ENCODE assay signal across 8 cellular contexts in the genomic region with DNA sequence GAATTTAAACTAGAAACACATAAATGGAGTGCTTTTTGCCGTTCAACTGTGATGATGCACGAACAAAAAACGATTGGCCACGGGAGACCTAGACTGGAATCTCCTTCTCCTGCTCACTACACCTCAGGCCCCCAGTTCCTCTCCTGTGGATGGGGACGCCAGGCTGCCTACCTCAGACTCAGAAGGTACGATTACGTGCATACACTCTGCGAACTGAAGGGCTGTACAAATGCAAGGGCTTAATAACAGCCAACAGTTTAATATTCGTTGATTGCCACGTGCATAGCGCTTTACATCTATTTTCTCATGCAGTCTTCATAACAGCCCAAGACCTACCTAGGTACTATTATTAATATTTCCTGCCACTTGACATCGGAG. TPM values are rescaled to one million over a fixed set of nuclear protein-coding genes. Genes with fewer than 3 reads are reported as not detected.
DNase-seq lines count a peak whose midpoint lies in the region; ATAC-seq and TF ChIP-seq lines count a peak whose summit lies in the region.

No MANE protein-coding gene starts in this region.

- H3K27me3 ChIP-seq in iPS DF 6.9 (ENCODE audit: control insufficient read depth, insufficient read depth, low read length): no peaks in the 10 kb centered on the region

- DNase-seq in NCI-H1092 treated with DMSO at 0.1 percent for 48 hours (lab: John Stamatoyannopoulos, UW) (peak; percentile 52), NCI-H1092 (lab: John Stamatoyannopoulos, UW) (no peak), iPS DF 6.9 (ENCODE audit: low read depth, low spot score) (no peak), SKM-1 treated with dmso at 0.1 percent for 144 hours (lab: John Stamatoyannopoulos, UW; ENCODE audit: unreplicated experiment) (no peak)
- DNase-seq in activated CD8-positive, alpha-beta T cell treated with anti-CD3 and anti-CD28 coated beads for 36 hours: no peak
- no peak for DNase-seq in stimulated activated naive CD8-positive, alpha-beta T cell treated with anti-CD3 and anti-CD28 coated beads, Interleukin-15, amount 100 ng/mL, for 72 hours
- no peak for DNase-seq in effector CD4-positive, alpha-beta T cell

- peak overlapping the region; percentile 75 for H3K4me3 Mint-ChIP-seq in activated CD8-positive, alpha-beta T cell treated with anti-CD3 and anti-CD28 coated beads for 36 hours
- peak overlapping the region; percentile 82 to 87 for H3K4me3 Mint-ChIP-seq in stimulated activated naive CD8-positive, alpha-beta T cell treated with anti-CD3 and anti-CD28 coated beads, Interleukin-15, amount 100 ng/mL, for 72 hours

- no peaks in the 10 kb centered on the region for H3K9me3 ChIP-seq in iPS DF 6.9 (ENCODE audit: control insufficient read depth, insufficient read depth, low read length)

- intact Hi-C loops in activated CD8-positive, alpha-beta T cell treated with anti-CD3 and anti-CD28 coated beads for 36 hours (cut with micrococcal nuclease): loop anchor here (10.0 kb wide), 1 partner anchor 227 kb away; no protein-coding TSS in a partner anchor

- no peaks in the 10 kb centered on the region for H3K27me3 Mint-ChIP-seq in activated CD8-positive, alpha-beta T cell treated with anti-CD3 and anti-CD28 coated beads for 36 hours
- H3K27me3 Mint-ChIP-seq in stimulated activated naive CD8-positive, alpha-beta T cell treated with anti-CD3 and anti-CD28 coated beads, Interleukin-15, amount 100 ng/mL, for 72 hours: no peaks in the 10 kb centered on the region

- no peaks in the 10 kb centered on the region for H3K36me3 Mint-ChIP-seq in activated CD8-positive, alpha-beta T cell treated with anti-CD3 and anti-CD28 coated beads for 36 hours (ENCODE audit: low read depth)

- TF ChIP-seq CTCF in activated CD8-positive, alpha-beta T cell treated with anti-CD3 and anti-CD28 coated beads for 36 hours (IDR thresholded peaks at IDR 0.05): no peak

- no CpG with 5 or more reads among the region's 12 CpGs for WGBS in iPS DF 6.9 (ENCODE audit: insufficient coverage, insufficient read length)

- no peaks in the 10 kb centered on the region for H3K36me3 ChIP-seq in iPS DF 6.9 (ENCODE audit: control insufficient read depth, insufficient read depth, low read length)

- CTCF ChIA-PET in activated CD8-positive, alpha-beta T cell treated with anti-CD3 and anti-CD28 coated beads for 36 hours (lab: Charles Lee): interaction anchor here (0.9 to 4.3 kb wide), 8 partner anchors 9 to 306 kb away, joined by 3 to 19 read pairs (median 4); no protein-coding TSS in a partner anchor

- peak overlapping the region; percentile 87; the same call in 1 of the 2 replicates for H3K4me3 ChIP-seq in iPS DF 6.9 (ENCODE audit: low read length)

- POLR2A ChIA-PET in activated CD8-positive, alpha-beta T cell treated with anti-CD3 and anti-CD28 coated beads for 36 hours (lab: Charles Lee): interaction anchor here (0.5 to 1.2 kb wide), 3 partner anchors 30 to 529 kb away, joined by 3 read pairs; no protein-coding TSS in a partner anchor

- no peak overlapping the region for H3K27ac ChIP-seq in iPS DF 6.9 (ENCODE audit: low read length)

- H3K9me3 Mint-ChIP-seq in activated CD8-positive, alpha-beta T cell treated with anti-CD3 and anti-CD28 coated beads for 36 hours: no peaks in the 10 kb centered on the region
- H3K9me3 Mint-ChIP-seq in stimulated activated naive CD8-positive, alpha-beta T cell treated with anti-CD3 and anti-CD28 coated beads, Interleukin-15, amount 100 ng/mL, for 72 hours: no peaks in the 10 kb centered on the region

- H3K4me1 ChIP-seq in iPS DF 6.9 (ENCODE audit: control insufficient read depth, insufficient read depth, low read length): no peaks in the 10 kb centered on the region

- H3K27ac Mint-ChIP-seq in activated CD8-positive, alpha-beta T cell treated with anti-CD3 and anti-CD28 coated beads for 36 hours: peak overlapping the region; percentile 75
- H3K27ac Mint-ChIP-seq in stimulated activated naive CD8-positive, alpha-beta T cell treated with anti-CD3 and anti-CD28 coated beads, Interleukin-15, amount 100 ng/mL, for 72 hours: peak overlapping the region; percentile 43 to 88

- peak; percentile 2 for ATAC-seq in activated CD8-positive, alpha-beta T cell treated with anti-CD3 and anti-CD28 coated beads for 36 hours
- peak; percentile 36 for ATAC-seq in stimulated activated naive CD8-positive, alpha-beta T cell treated with anti-CD3 and anti-CD28 coated beads, Interleukin-15, amount 100 ng/mL, for 72 hours
- no peak for ATAC-seq in HG03097 (IDR thresholded peaks at IDR 0.05; ENCODE audit: low FRiP score, unreplicated experiment)

- peaks cover 33% of the 10 kb centered on the region for H3K4me1 Mint-ChIP-seq in activated CD8-positive, alpha-beta T cell treated with anti-CD3 and anti-CD28 coated beads for 36 hours (ENCODE audit: low read depth)
- peaks cover 30% of the 10 kb centered on the region for H3K4me1 Mint-ChIP-seq in stimulated activated naive CD8-positive, alpha-beta T cell treated with anti-CD3 and anti-CD28 coated beads, Interleukin-15, amount 100 ng/mL, for 72 hours

RNA-seq across cellular contexts. Expression of gene ARMC2, which starts 0.5 kb away (rescaled TPM):
- total RNA-seq in activated CD8-positive, alpha-beta T cell treated with anti-CD3 and anti-CD28 coated beads for 36 hours: 1 to 10 TPM; 2.7 to 4.6 TPM
